1 cellular context compared by ENCODE assay signal in genomic region chr6:13288969-13289391, GRCh38.
TF ChIP-seq lines count a peak whose summit lies in the region.

No MANE protein-coding gene starts in this region.

TF ChIP-seq in HepG2, 621 proteins besides CTCF, POLR2A, EP300 and RAD21 (continued from another document):
- TF ChIP-seq ELK4 (CRISPR knock-in tag; IDR thresholded peaks at IDR 0.05; ENCODE audit: borderline replicate concordance) (no peak), ZNF33B (CRISPR knock-in tag; IDR thresholded peaks at IDR 0.05) (no peak), ZBTB49 (CRISPR knock-in tag; IDR thresholded peaks at IDR 0.05; ENCODE audit: borderline replicate concordance) (no peak), ZNF24 (IDR thresholded peaks at IDR 0.05) (no peak), POGZ (CRISPR knock-in tag; IDR thresholded peaks at IDR 0.05) (no peak), ZNF788 (CRISPR knock-in tag; IDR thresholded peaks at IDR 0.05; ENCODE audit: borderline replicate concordance) (no peak), ZSCAN5A (CRISPR knock-in tag; IDR thresholded peaks at IDR 0.05; ENCODE audit: borderline replicate concordance) (no peak), E2F5 (CRISPR knock-in tag; conservative IDR thresholded peaks at IDR 0.05) (no peak), HIC2 (CRISPR knock-in tag; IDR thresholded peaks at IDR 0.05; ENCODE audit: low read depth) (no peak), ZNF768 (CRISPR knock-in tag; IDR thresholded peaks at IDR 0.05) (no peak), NR0B2 (CRISPR knock-in tag; IDR thresholded peaks at IDR 0.05) (0 out of 2 replicates have a peak, but pooled peaks have one; percentile 21), ZNF142 (CRISPR knock-in tag; IDR thresholded peaks at IDR 0.05) (no peak), THYN1 (CRISPR knock-in tag; IDR thresholded peaks at IDR 0.05; ENCODE audit: borderline replicate concordance, low read depth) (no peak), ZNF773 (CRISPR knock-in tag; IDR thresholded peaks at IDR 0.05; ENCODE audit: borderline replicate concordance) (no peak), ZBTB37 (CRISPR knock-in tag; IDR thresholded peaks at IDR 0.05) (no peak), TEAD2 (CRISPR knock-in tag; IDR thresholded peaks at IDR 0.05) (no peak), SP140L (CRISPR knock-in tag; IDR thresholded peaks at IDR 0.05; ENCODE audit: borderline replicate concordance) (no peak), HCFC1 (IDR thresholded peaks at IDR 0.05; ENCODE audit: low read depth, low read length) (no peak), ZNF547 (CRISPR knock-in tag; IDR thresholded peaks at IDR 0.05) (peak; percentile 38; the same call in 1 of the 2 replicates), HNRNPK (IDR thresholded peaks at IDR 0.05; ENCODE audit: low read depth, low read length, poor library complexity, severe bottlenecking) (no peak), SNAPC4 (CRISPR knock-in tag; IDR thresholded peaks at IDR 0.05) (0 out of 2 replicates have a peak, but pooled peaks have one; percentile 0)
